Comparison of ENCODE assay signal across 1 cellular context in the genomic region with DNA sequence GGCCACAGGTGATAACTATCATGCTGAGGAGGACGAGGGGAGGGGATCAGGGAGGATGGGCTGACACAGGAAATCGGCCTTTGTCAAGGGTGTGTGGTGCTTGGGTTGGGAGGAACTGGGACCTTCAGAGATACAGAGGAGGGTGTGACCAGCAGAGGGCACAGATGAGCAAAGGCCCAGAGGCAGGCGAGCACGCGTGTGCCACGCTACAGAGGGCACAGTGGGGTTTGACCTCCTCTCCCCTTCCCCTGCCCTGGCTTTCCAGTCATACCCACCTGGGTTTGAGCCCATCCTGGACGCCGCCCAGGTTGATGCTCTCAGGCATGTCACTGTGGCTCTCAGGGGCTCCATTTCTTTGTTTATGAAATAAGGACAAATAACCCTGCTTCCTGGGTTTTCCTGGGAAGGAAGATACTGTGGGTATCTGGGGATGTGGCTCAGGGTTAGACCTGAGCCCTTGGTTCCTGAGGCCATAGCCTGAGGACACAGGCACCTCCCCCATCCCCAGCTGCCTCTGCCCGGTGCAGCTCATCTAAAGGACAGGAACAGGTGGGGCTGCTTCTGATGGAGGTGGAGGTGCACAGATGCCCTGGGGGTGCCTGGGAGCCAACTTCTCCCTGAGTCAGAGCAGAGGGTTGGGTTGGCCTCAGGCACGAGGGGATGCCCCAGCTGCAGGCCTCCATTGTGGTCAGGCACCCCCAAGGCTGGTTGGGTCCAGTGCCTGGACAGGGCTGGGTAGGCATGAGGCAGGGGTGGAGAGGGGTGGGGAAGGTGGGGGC.
TF ChIP-seq lines count a peak whose summit lies in the region.

No MANE protein-coding gene starts in this region.

TF ChIP-seq in HepG2, 621 proteins besides CTCF, POLR2A, EP300 and RAD21 (continued from another document and continues in another):
- 0 out of 2 replicates have a peak, but pooled peaks have one; percentile 39 for TF ChIP-seq DMAP1 (CRISPR knock-in tag; IDR thresholded peaks at IDR 0.05)
- 0 out of 2 replicates have a peak, but pooled peaks have one; percentile 16 for TF ChIP-seq SAFB2 (CRISPR knock-in tag; IDR thresholded peaks at IDR 0.05; ENCODE audit: borderline replicate concordance, low read depth)
- peak; percentile 67; the same call in 1 of the 2 replicates for TF ChIP-seq SMC3 (IDR thresholded peaks at IDR 0.05; ENCODE audit: low read length)
- TF ChIP-seq SNAPC2 (CRISPR knock-in tag; IDR thresholded peaks at IDR 0.05), result 0 out of 2 replicates have a peak, but pooled peaks have one; percentile 66
- TF ChIP-seq ZNF644 (CRISPR knock-in tag; IDR thresholded peaks at IDR 0.05; ENCODE audit: low read depth), result 0 out of 2 replicates have a peak, but pooled peaks have one; percentile 44
- TF ChIP-seq ZBTB38 (CRISPR knock-in tag; IDR thresholded peaks at IDR 0.05), result peak; percentile 54; the same call in 1 of the 2 replicates
- TF ChIP-seq ZNF788 (CRISPR knock-in tag; IDR thresholded peaks at IDR 0.05; ENCODE audit: borderline replicate concordance), result peak; percentile 63; the same call in 1 of the 2 replicates
- TF ChIP-seq ZNF207 (IDR thresholded peaks at IDR 0.05; ENCODE audit: borderline replicate concordance), result no peak
- TF ChIP-seq KLF16 (CRISPR knock-in tag; IDR thresholded peaks at IDR 0.05), result peak in 1 of 2 experiments; percentile 20; a peak in 1 of 4 replicates
- TF ChIP-seq, protein P1, sequence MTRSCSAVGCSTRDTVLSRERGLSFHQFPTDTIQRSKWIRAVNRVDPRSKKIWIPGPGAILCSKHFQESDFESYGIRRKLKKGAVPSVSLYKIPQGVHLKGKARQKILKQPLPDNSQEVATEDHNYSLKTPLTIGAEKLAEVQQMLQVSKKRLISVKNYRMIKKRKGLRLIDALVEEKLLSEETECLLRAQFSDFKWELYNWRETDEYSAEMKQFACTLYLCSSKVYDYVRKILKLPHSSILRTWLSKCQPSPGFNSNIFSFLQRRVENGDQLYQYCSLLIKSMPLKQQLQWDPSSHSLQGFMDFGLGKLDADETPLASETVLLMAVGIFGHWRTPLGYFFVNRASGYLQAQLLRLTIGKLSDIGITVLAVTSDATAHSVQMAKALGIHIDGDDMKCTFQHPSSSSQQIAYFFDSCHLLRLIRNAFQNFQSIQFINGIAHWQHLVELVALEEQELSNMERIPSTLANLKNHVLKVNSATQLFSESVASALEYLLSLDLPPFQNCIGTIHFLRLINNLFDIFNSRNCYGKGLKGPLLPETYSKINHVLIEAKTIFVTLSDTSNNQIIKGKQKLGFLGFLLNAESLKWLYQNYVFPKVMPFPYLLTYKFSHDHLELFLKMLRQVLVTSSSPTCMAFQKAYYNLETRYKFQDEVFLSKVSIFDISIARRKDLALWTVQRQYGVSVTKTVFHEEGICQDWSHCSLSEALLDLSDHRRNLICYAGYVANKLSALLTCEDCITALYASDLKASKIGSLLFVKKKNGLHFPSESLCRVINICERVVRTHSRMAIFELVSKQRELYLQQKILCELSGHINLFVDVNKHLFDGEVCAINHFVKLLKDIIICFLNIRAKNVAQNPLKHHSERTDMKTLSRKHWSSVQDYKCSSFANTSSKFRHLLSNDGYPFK (CRISPR knock-in tag; IDR thresholded peaks at IDR 0.05; ENCODE audit: borderline replicate concordance), result peak; percentile 59; the same call in 1 of the 2 replicates
- TF ChIP-seq, protein P2, sequence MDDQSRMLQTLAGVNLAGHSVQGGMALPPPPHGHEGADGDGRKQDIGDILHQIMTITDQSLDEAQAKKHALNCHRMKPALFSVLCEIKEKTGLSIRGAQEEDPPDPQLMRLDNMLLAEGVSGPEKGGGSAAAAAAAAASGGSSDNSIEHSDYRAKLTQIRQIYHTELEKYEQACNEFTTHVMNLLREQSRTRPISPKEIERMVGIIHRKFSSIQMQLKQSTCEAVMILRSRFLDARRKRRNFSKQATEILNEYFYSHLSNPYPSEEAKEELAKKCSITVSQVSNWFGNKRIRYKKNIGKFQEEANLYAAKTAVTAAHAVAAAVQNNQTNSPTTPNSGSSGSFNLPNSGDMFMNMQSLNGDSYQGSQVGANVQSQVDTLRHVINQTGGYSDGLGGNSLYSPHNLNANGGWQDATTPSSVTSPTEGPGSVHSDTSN (CRISPR knock-in tag; IDR thresholded peaks at IDR 0.05; ENCODE audit: borderline replicate concordance), result no peak
- TF ChIP-seq ZFP90 (CRISPR knock-in tag; IDR thresholded peaks at IDR 0.05; ENCODE audit: borderline replicate concordance), result no peak
- TF ChIP-seq, protein P3, sequence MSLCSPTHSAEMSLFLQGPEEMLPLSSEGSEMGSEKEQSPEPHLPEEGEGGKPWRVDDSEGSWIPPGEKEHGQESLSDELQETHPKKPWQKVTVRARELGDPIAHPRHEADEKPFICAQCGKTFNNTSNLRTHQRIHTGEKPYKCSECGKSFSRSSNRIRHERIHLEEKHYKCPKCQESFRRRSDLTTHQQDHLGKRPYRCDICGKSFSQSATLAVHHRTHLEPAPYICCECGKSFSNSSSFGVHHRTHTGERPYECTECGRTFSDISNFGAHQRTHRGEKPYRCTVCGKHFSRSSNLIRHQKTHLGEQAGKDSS (CRISPR knock-in tag; IDR thresholded peaks at IDR 0.05; ENCODE audit: borderline replicate concordance, low read depth), result peak; percentile 82; the same call in 1 of the 2 replicates
- peak; percentile 43; the same call in 1 of the 2 replicates for TF ChIP-seq SOX5 (CRISPR knock-in tag; IDR thresholded peaks at IDR 0.05; ENCODE audit: borderline replicate concordance)
- TF ChIP-seq, protein P4, sequence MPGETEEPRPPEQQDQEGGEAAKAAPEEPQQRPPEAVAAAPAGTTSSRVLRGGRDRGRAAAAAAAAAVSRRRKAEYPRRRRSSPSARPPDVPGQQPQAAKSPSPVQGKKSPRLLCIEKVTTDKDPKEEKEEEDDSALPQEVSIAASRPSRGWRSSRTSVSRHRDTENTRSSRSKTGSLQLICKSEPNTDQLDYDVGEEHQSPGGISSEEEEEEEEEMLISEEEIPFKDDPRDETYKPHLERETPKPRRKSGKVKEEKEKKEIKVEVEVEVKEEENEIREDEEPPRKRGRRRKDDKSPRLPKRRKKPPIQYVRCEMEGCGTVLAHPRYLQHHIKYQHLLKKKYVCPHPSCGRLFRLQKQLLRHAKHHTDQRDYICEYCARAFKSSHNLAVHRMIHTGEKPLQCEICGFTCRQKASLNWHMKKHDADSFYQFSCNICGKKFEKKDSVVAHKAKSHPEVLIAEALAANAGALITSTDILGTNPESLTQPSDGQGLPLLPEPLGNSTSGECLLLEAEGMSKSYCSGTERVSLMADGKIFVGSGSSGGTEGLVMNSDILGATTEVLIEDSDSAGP (CRISPR knock-in tag; IDR thresholded peaks at IDR 0.05; ENCODE audit: borderline replicate concordance), result peak; percentile 47
- 0 out of 2 replicates have a peak, but pooled peaks have one; percentile 15 for TF ChIP-seq ZNF12 (CRISPR knock-in tag; IDR thresholded peaks at IDR 0.05)
- TF ChIP-seq KDM5B (CRISPR knock-in tag; IDR thresholded peaks at IDR 0.05; ENCODE audit: borderline replicate concordance), result peak; percentile 70; the same call in 1 of the 2 replicates
- 0 out of 2 replicates have a peak, but pooled peaks have one; percentile 35 for TF ChIP-seq SMAD9 (CRISPR knock-in tag; IDR thresholded peaks at IDR 0.05)
- TF ChIP-seq, protein P5, sequence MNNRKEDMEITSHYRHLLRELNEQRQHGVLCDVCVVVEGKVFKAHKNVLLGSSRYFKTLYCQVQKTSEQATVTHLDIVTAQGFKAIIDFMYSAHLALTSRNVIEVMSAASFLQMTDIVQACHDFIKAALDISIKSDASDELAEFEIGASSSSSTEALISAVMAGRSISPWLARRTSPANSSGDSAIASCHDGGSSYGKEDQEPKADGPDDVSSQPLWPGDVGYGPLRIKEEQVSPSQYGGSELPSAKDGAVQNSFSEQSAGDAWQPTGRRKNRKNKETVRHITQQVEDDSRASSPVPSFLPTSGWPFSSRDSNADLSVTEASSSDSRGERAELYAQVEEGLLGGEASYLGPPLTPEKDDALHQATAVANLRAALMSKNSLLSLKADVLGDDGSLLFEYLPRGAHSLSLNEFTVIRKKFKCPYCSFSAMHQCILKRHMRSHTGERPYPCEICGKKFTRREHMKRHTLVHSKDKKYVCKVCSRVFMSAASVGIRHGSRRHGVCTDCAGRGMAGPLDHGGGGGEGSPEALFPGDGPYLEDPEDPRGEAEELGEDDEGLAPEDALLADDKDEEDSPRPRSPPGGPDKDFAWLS (CRISPR knock-in tag; IDR thresholded peaks at IDR 0.05; ENCODE audit: borderline replicate concordance), result 0 out of 2 replicates have a peak, but pooled peaks have one; percentile 50
- TF ChIP-seq CBX5 (CRISPR knock-in tag; IDR thresholded peaks at IDR 0.05; ENCODE audit: borderline replicate concordance), result 0 out of 2 replicates have a peak, but pooled peaks have one; percentile 35
- no peak for TF ChIP-seq U2AF1 (optimal IDR thresholded peaks at IDR 0.05; ENCODE audit: low read depth, low read length)
- TF ChIP-seq HDAC2 (CRISPR knock-in tag; IDR thresholded peaks at IDR 0.05), result peak; percentile 55; the same call in 1 of the 2 replicates
- TF ChIP-seq, protein P6, sequence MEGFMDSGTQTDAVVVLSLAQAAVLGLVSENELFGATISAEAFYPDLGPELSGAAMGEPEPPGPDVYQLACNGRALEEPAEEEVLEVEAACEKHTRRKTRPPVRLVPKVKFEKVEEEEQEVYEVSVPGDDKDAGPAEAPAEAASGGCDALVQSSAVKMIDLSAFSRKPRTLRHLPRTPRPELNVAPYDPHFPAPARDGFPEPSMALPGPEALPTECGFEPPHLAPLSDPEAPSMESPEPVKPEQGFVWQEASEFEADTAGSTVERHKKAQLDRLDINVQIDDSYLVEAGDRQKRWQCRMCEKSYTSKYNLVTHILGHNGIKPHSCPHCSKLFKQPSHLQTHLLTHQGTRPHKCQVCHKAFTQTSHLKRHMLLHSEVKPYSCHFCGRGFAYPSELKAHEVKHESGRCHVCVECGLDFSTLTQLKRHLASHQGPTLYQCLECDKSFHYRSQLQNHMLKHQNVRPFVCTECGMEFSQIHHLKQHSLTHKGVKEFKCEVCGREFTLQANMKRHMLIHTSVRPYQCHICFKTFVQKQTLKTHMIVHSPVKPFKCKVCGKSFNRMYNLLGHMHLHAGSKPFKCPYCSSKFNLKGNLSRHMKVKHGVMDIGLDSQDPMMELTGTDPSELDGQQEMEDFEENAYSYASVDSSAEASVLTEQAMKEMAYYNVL (CRISPR knock-in tag; IDR thresholded peaks at IDR 0.05; ENCODE audit: borderline replicate concordance), result 0 out of 2 replicates have a peak, but pooled peaks have one; percentile 49
- no peak for TF ChIP-seq IRX3 (CRISPR knock-in tag; IDR thresholded peaks at IDR 0.05; ENCODE audit: borderline replicate concordance, low read depth)
- no peak for TF ChIP-seq ZFP82 (CRISPR knock-in tag; IDR thresholded peaks at IDR 0.05; ENCODE audit: borderline replicate concordance)
- peak; percentile 47 for TF ChIP-seq GABPB1 (CRISPR knock-in tag; IDR thresholded peaks at IDR 0.05)
- TF ChIP-seq ERF (CRISPR knock-in tag; IDR thresholded peaks at IDR 0.05), result peak; percentile 22; the same call in 1 of the 2 replicates
- 0 out of 2 replicates have a peak, but pooled peaks have one; percentile 33 for TF ChIP-seq FOXA3 (CRISPR knock-in tag; IDR thresholded peaks at IDR 0.05)
- peak; percentile 30 for TF ChIP-seq YY1 (IDR thresholded peaks at IDR 0.05; ENCODE audit: insufficient read depth, insufficient replicate concordance, low read depth, low read length)
- TF ChIP-seq, protein P7, sequence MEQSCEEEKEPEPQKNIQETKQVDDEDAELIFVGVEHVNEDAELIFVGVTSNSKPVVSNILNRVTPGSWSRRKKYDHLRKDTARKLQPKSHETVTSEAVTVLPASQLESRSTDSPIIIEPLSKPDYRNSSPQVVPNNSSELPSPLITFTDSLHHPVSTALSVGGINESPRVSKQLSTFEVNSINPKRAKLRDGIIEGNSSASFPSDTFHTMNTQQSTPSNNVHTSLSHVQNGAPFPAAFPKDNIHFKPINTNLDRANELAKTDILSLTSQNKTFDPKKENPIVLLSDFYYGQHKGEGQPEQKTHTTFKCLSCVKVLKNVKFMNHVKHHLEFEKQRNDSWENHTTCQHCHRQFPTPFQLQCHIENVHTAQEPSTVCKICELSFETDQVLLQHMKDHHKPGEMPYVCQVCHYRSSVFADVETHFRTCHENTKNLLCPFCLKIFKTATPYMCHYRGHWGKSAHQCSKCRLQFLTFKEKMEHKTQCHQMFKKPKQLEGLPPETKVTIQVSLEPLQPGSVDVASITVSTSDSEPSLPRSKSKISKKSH (CRISPR knock-in tag; IDR thresholded peaks at IDR 0.05; ENCODE audit: borderline replicate concordance), result peak; percentile 39; the same call in 1 of the 2 replicates
- TF ChIP-seq, protein P8, sequence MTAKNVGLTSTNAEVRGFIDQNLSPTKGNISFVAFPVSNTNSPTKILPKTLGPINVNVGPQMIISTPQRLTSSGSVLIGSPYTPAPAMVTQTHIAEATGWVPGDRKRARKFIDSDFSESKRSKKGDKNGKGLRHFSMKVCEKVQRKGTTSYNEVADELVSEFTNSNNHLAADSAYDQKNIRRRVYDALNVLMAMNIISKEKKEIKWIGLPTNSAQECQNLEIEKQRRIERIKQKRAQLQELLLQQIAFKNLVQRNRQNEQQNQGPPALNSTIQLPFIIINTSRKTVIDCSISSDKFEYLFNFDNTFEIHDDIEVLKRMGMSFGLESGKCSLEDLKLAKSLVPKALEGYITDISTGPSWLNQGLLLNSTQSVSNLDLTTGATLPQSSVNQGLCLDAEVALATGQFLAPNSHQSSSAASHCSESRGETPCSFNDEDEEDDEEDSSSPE (CRISPR knock-in tag; IDR thresholded peaks at IDR 0.05), result 0 out of 2 replicates have a peak, but pooled peaks have one; percentile 21
- TF ChIP-seq FOSL2 (CRISPR knock-in tag; IDR thresholded peaks at IDR 0.05), result peak; percentile 60; the same call in 1 of the 2 replicates
- TF ChIP-seq, protein P9, sequence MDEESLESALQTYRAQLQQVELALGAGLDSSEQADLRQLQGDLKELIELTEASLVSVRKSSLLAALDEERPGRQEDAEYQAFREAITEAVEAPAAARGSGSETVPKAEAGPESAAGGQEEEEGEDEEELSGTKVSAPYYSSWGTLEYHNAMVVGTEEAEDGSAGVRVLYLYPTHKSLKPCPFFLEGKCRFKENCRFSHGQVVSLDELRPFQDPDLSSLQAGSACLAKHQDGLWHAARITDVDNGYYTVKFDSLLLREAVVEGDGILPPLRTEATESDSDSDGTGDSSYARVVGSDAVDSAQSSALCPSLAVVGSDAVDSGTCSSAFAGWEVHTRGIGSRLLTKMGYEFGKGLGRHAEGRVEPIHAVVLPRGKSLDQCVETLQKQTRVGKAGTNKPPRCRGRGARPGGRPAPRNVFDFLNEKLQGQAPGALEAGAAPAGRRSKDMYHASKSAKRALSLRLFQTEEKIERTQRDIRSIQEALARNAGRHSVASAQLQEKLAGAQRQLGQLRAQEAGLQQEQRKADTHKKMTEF (CRISPR knock-in tag; IDR thresholded peaks at IDR 0.05), result 0 out of 2 replicates have a peak, but pooled peaks have one; percentile 18
- TF ChIP-seq, protein P10, sequence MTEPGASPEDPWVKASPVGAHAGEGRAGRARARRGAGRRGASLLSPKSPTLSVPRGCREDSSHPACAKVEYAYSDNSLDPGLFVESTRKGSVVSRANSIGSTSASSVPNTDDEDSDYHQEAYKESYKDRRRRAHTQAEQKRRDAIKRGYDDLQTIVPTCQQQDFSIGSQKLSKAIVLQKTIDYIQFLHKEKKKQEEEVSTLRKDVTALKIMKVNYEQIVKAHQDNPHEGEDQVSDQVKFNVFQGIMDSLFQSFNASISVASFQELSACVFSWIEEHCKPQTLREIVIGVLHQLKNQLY (CRISPR knock-in tag; IDR thresholded peaks at IDR 0.05), result peak; percentile 82
- TF ChIP-seq ZNF224 (CRISPR knock-in tag; IDR thresholded peaks at IDR 0.05), result peak; percentile 47; the same call in 1 of the 2 replicates
